Comparison of ENCODE assay signal across 28 cellular contexts in the genomic region with DNA sequence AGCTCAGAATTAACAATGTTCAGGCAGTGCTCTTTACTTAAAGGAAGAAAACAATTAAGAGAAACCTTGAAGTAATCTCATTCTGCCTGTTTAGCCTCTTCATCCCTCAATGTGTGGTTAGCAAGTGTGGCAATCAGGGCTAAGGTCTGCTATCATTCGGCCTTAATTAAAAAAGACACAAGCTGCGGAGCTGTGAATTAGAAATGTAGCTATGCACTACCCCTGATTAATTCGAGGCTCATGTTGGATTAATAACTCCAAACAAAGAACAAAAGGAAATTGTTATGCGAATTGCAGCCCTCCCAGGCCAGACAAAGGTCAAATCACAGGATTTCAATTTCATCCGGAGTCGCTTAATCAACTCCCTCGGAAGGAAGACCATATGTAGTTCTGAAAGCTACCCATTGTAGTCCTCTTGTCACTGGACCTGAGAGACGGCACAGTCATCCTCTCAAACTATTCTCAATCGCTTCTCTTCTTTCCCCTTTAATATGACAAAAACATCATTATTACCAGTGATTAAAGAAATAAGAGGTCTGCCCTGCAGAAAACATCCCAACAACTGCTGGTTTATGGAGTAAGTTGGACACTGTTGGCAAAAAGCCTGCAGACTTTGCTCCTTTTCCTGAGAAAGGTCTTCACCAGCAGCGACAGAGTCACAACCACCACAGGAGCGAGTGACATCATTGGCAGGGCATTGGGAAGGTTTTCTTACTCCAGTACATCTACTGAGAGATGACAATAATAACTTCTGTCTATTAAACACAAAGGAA.
"Had no signal": no experiment of that assay in that cellular context is flagged by ENCODE, and none has a peak within 500 bp of the region (broad histone marks: within the 10 kb centered on the region; RNA-seq: fewer than 3 reads in every experiment).

No MANE protein-coding gene starts in this region.

- H3K9me3 Mint-ChIP-seq: activated T-cell treated with anti-CD3 and anti-CD28 coated beads, Interleukin-2, amount 50 U/mL, for 24 hours had no signal

- H3K4me1 ChIP-seq: colonic mucosa, heart right ventricle, prostate gland, right atrium auricular region, upper lobe of left lung had no signal

- H3K27ac ChIP-seq: ascending aorta, cardiac muscle cell, colonic mucosa, dorsolateral prefrontal cortex, heart right ventricle, ovary, prostate gland, right atrium auricular region, spleen, thoracic aorta, upper lobe of left lung had no signal

- H3K4me3 Mint-ChIP-seq: activated CD4-positive, alpha-beta memory T cell treated with anti-CD3 and anti-CD28 coated beads, Interleukin-2, amount 10 ng/mL, durations not matched to agents 7 days and 5 days; activated CD4-positive, alpha-beta T cell treated with anti-CD3 and anti-CD28 coated beads, Interleukin-2, amount 10 ng/mL, durations not matched to agents 7 days and 5 days; activated naive CD4-positive, alpha-beta T cell treated with anti-CD3 and anti-CD28 coated beads, Interleukin-2, amount 10 ng/mL, durations not matched to agents 7 days and 5 days; activated naive CD8-positive, alpha-beta T cell treated with anti-CD3 and anti-CD28 coated beads, Interleukin-2, amount 10 ng/mL, durations not matched to agents 7 days and 5 days; activated T-cell treated with anti-CD3 and anti-CD28 coated beads, Interleukin-2, amount 50 U/mL, for 24 hours; brain; effector memory CD8-positive, alpha-beta T cell; natural killer cell treated with Interleukin-12 subunit alpha and Interleukin-12 subunit beta and Interleukin-15 and Interleukin-18, amount 100 ng/mL, for 72 hours; T-helper 17 cell had no signal

- DNase-seq: activated CD4-positive, alpha-beta memory T cell treated with anti-CD3 and anti-CD28 coated beads, Interleukin-2, amount 10 ng/mL, durations not matched to agents 7 days and 5 days; activated CD4-positive, alpha-beta T cell treated with anti-CD3 and anti-CD28 coated beads for 1 hour; activated CD4-positive, alpha-beta T cell treated with anti-CD3 and anti-CD28 coated beads, Interleukin-2, amount 10 ng/mL, durations not matched to agents 7 days and 5 days; activated CD8-positive, alpha-beta memory T cell treated with anti-CD3 and anti-CD28 coated beads, Interleukin-2, amount 50 U/mL, for 48 hours; activated gamma-delta T cell; activated naive CD4-positive, alpha-beta T cell treated with anti-CD3 and anti-CD28 coated beads, Interleukin-2, amount 10 ng/mL, durations not matched to agents 7 days and 5 days; activated naive CD8-positive, alpha-beta T cell treated with anti-CD3 and anti-CD28 coated beads, Interleukin-2, amount 10 ng/mL, durations not matched to agents 7 days and 5 days; activated T-cell treated with anti-CD3 and anti-CD28 coated beads, Interleukin-2, amount 50 U/mL, for 24 hours; cerebellar nuclear complex; colonic mucosa; dorsolateral prefrontal cortex; effector memory CD8-positive, alpha-beta T cell; foreskin fibroblast; heart right ventricle; left ventricle myocardium superior; ovary; spleen; stimulated activated CD4-positive, alpha-beta T cell treated with anti-CD3 and anti-CD28 coated beads, Interleukin-2, amount 100 ng/mL, for 48 hours; stimulated activated naive CD8-positive, alpha-beta T cell treated with anti-CD3 and anti-CD28 coated beads, Interleukin-15, Interleukin-2, amounts not matched to agents 100 U/mL and 50 U/mL, for 24 hours; T-helper 17 cell; upper lobe of left lung had no signal

- H3K27me3 Mint-ChIP-seq: activated CD4-positive, alpha-beta memory T cell treated with anti-CD3 and anti-CD28 coated beads, Interleukin-2, amount 10 ng/mL, durations not matched to agents 7 days and 5 days; activated CD4-positive, alpha-beta T cell treated with anti-CD3 and anti-CD28 coated beads, Interleukin-2, amount 10 ng/mL, durations not matched to agents 7 days and 5 days; activated naive CD4-positive, alpha-beta T cell treated with anti-CD3 and anti-CD28 coated beads, Interleukin-2, amount 10 ng/mL, durations not matched to agents 7 days and 5 days; activated naive CD8-positive, alpha-beta T cell treated with anti-CD3 and anti-CD28 coated beads, Interleukin-2, amount 10 ng/mL, durations not matched to agents 7 days and 5 days; activated T-cell treated with anti-CD3 and anti-CD28 coated beads, Interleukin-2, amount 50 U/mL, for 24 hours; brain; effector memory CD8-positive, alpha-beta T cell; natural killer cell treated with Interleukin-12 subunit alpha and Interleukin-12 subunit beta and Interleukin-15 and Interleukin-18, amount 100 ng/mL, for 72 hours; T-helper 17 cell had no signal

- H3K36me3 Mint-ChIP-seq: activated naive CD4-positive, alpha-beta T cell treated with anti-CD3 and anti-CD28 coated beads, Interleukin-2, amount 10 ng/mL, durations not matched to agents 7 days and 5 days; activated naive CD8-positive, alpha-beta T cell treated with anti-CD3 and anti-CD28 coated beads, Interleukin-2, amount 10 ng/mL, durations not matched to agents 7 days and 5 days; natural killer cell treated with Interleukin-12 subunit alpha and Interleukin-12 subunit beta and Interleukin-15 and Interleukin-18, amount 100 ng/mL, for 72 hours had no signal

- H3K27me3 ChIP-seq: ascending aorta, cardiac muscle cell, colonic mucosa, heart right ventricle, ovary, right atrium auricular region, upper lobe of left lung had no signal

- H3K27ac Mint-ChIP-seq: activated CD4-positive, alpha-beta memory T cell treated with anti-CD3 and anti-CD28 coated beads, Interleukin-2, amount 10 ng/mL, durations not matched to agents 7 days and 5 days; activated CD4-positive, alpha-beta T cell treated with anti-CD3 and anti-CD28 coated beads, Interleukin-2, amount 10 ng/mL, durations not matched to agents 7 days and 5 days; activated naive CD4-positive, alpha-beta T cell treated with anti-CD3 and anti-CD28 coated beads, Interleukin-2, amount 10 ng/mL, durations not matched to agents 7 days and 5 days; activated naive CD8-positive, alpha-beta T cell treated with anti-CD3 and anti-CD28 coated beads, Interleukin-2, amount 10 ng/mL, durations not matched to agents 7 days and 5 days; activated T-cell treated with anti-CD3 and anti-CD28 coated beads, Interleukin-2, amount 50 U/mL, for 24 hours; effector memory CD8-positive, alpha-beta T cell; natural killer cell treated with Interleukin-12 subunit alpha and Interleukin-12 subunit beta and Interleukin-15 and Interleukin-18, amount 100 ng/mL, for 72 hours; T-helper 17 cell had no signal

- H3K9me3 ChIP-seq: colonic mucosa, ovary, prostate gland, right atrium auricular region, spleen, thoracic aorta, upper lobe of left lung had no signal

- H3K36me3 ChIP-seq: ascending aorta, cardiac muscle cell, colonic mucosa, heart right ventricle, ovary, prostate gland, right atrium auricular region, spleen, thoracic aorta, upper lobe of left lung had no signal

- H3K4me1 Mint-ChIP-seq: activated CD4-positive, alpha-beta memory T cell treated with anti-CD3 and anti-CD28 coated beads, Interleukin-2, amount 10 ng/mL, durations not matched to agents 7 days and 5 days; activated CD4-positive, alpha-beta T cell treated with anti-CD3 and anti-CD28 coated beads, Interleukin-2, amount 10 ng/mL, durations not matched to agents 7 days and 5 days; activated naive CD4-positive, alpha-beta T cell treated with anti-CD3 and anti-CD28 coated beads, Interleukin-2, amount 10 ng/mL, durations not matched to agents 7 days and 5 days; activated naive CD8-positive, alpha-beta T cell treated with anti-CD3 and anti-CD28 coated beads, Interleukin-2, amount 10 ng/mL, durations not matched to agents 7 days and 5 days; T-helper 17 cell had no signal

- H3K4me3 ChIP-seq: ascending aorta, cardiac muscle cell, colonic mucosa, dorsolateral prefrontal cortex, heart right ventricle, ovary, prostate gland, right atrium auricular region, spleen, thoracic aorta, upper lobe of left lung had no signal
